In the genomic region with DNA sequence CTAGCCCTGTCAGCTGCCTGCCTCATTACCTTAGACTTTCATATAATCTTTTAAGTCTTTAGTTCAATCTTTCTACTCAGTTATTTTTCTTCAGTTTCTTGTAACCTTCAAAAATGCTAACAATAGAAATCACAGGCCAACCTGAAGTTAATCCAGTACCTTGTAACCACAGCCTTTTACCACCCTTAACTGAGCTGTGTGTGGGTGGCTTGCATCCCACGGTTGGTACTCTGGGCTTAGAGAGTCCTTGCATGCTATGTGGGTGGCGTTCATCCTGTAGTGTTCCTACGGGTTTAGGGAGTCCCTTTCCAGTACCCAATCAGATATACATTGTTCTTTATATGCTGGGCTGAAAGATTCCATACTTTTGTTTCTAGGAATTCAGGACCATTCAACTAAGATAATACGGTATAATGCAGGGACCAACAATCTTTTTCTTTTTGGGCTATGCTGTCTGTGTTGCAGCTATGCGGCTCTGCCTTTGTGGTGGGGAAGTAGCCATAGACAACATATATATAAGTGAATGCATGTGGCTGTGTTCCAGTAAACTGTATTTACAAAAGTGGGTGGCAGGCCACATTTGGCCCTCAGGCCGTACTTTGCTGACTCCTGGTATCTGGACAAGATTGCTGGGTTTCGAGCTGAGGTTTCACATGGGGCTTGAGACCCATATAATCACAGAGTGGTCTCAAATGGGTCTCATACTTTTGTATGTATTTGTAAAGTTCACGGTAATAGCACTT, we compare ENCODE assay signal across 16 cellular contexts.
"Had no signal": no experiment of that assay in that cellular context is flagged by ENCODE, and none has a peak within 500 bp of the region (broad histone marks: within the 10 kb centered on the region; RNA-seq: fewer than 3 reads in every experiment).

No MANE protein-coding gene starts in this region.

- H3K27me3 ChIP-seq: dorsolateral prefrontal cortex, hepatocyte, pancreas, stomach had no signal

- H3K4me2 ChIP-seq: hepatocyte had no signal

- DNase-seq: activated CD4-positive, alpha-beta T cell treated with anti-CD3 and anti-CD28 coated beads, Interleukin-2, amount 10 ng/mL, durations not matched to agents 24 days and 14 days; activated CD8-positive, alpha-beta T cell treated with anti-CD3 and anti-CD28 coated beads for 36 hours; activated naive CD4-positive, alpha-beta T cell treated with anti-CD3 and anti-CD28 coated beads for 36 hours; activated T-cell treated with anti-CD3 and anti-CD28 coated beads, Interleukin-2, amount 50 U/mL, for 1 hour; dorsolateral prefrontal cortex; foreskin fibroblast; left cardiac atrium; naive thymus-derived CD8-positive, alpha-beta T cell; pancreas; stimulated activated CD4-positive, alpha-beta T cell treated with anti-CD3 and anti-CD28 coated beads, Interleukin-4, amount 100 ng/mL, for 24 hours; stomach had no signal

- H3K4me1 ChIP-seq: stomach had no signal

- H3K36me3 ChIP-seq: pancreas, stomach had no signal

- H3K4me3 ChIP-seq: dorsolateral prefrontal cortex, hepatocyte, pancreas, smooth muscle cell, stomach had no signal

- H3K79me2 ChIP-seq: hepatocyte had no signal

- ATAC-seq: activated CD8-positive, alpha-beta T cell treated with anti-CD3 and anti-CD28 coated beads for 36 hours; left cardiac atrium; naive thymus-derived CD8-positive, alpha-beta T cell; pancreas; sciatic nerve; stimulated activated effector memory CD8-positive, alpha-beta T cell treated with anti-CD3 and anti-CD28 coated beads, Interleukin-12 subunit alpha, Interleukin-12 subunit beta, amount 100 ng/mL, for 72 hours had no signal

- H3K27ac ChIP-seq: dorsolateral prefrontal cortex, epithelial cell of prostate, hepatocyte, pancreas, stomach had no signal
